8 cellular contexts compared by ENCODE assay signal in genomic region chr16:22297871-22298733, GRCh38. TPM values are rescaled to one million over a fixed set of nuclear protein-coding genes. Genes with fewer than 3 reads are reported as not detected.
DNase-seq lines count a peak whose midpoint lies in the region; ATAC-seq and TF ChIP-seq lines count a peak whose summit lies in the region.

No MANE protein-coding gene starts in this region.

- peaks cover 34% of the 10 kb centered on the region for H3K4me1 Mint-ChIP-seq in T-helper 1 cell treated with Interleukin-12 subunit alpha and Interleukin-12 subunit beta and Interleukin-4 antibody, amounts not matched to agents 30 μg/mL and 1 μg/mL, for 36 hours (ENCODE audit: low read depth)

- peak overlapping the region; percentile 63 for H3K4me3 ChIP-seq in rectal smooth muscle tissue (ENCODE audit: low read length)
- H3K4me3 ChIP-seq in uterus, result peak overlapping the region; percentile 78 to 90

- H3K9me3 Mint-ChIP-seq in T-helper 1 cell treated with Interleukin-12 subunit alpha and Interleukin-12 subunit beta and Interleukin-4 antibody, amounts not matched to agents 30 μg/mL and 1 μg/mL, for 36 hours, result no peaks in the 10 kb centered on the region

- peaks cover 7% of the 10 kb centered on the region for H3K36me3 ChIP-seq in rectal smooth muscle tissue (ENCODE audit: control insufficient read depth, insufficient read depth, low read length)
- H3K36me3 ChIP-seq in uterus, result no peaks in the 10 kb centered on the region

- H3K9ac ChIP-seq in rectal smooth muscle tissue (ENCODE audit: low read length), result peak overlapping the region; percentile 80

- H3K27me3 Mint-ChIP-seq in T-helper 1 cell treated with Interleukin-12 subunit alpha and Interleukin-12 subunit beta and Interleukin-4 antibody, amounts not matched to agents 30 μg/mL and 1 μg/mL, for 36 hours (ENCODE audit: low read depth), result no peaks in the 10 kb centered on the region

- H3K4me1 ChIP-seq in rectal smooth muscle tissue (ENCODE audit: control insufficient read depth, insufficient read depth, low read length) (peaks cover 11% of the 10 kb centered on the region), uterus (no peaks in the 10 kb centered on the region)

- TF ChIP-seq POLR2A in uterus (IDR thresholded peaks at IDR 0.05), result no peak

- H3K27me3 ChIP-seq in rectal smooth muscle tissue (ENCODE audit: control insufficient read depth, insufficient read depth, low read length) (no peaks in the 10 kb centered on the region), uterus (no peaks in the 10 kb centered on the region)

- H3K27ac ChIP-seq in rectal smooth muscle tissue (ENCODE audit: low read depth, low read length) (peak overlapping the region; percentile 92), uterus (peak overlapping the region; percentile 90 to 93)

- intact Hi-C loops in uterus (cut with DNase I; ENCODE audit: low total_unique reads), result loop anchor here (2.0 kb wide), 1 partner anchor 103 kb away; no protein-coding TSS in a partner anchor

- peak in 1 of 4 experiments; percentile 6 for TF ChIP-seq CTCF in uterus (IDR thresholded peaks at IDR 0.05)

- peak; percentile 32 for ATAC-seq in HG02798 (IDR thresholded peaks at IDR 0.05; ENCODE audit: poor library complexity, unreplicated experiment)

- H3K36me3 Mint-ChIP-seq in T-helper 1 cell treated with Interleukin-12 subunit alpha and Interleukin-12 subunit beta and Interleukin-4 antibody, amounts not matched to agents 30 μg/mL and 1 μg/mL, for 36 hours (ENCODE audit: low read depth), result peaks cover 16% of the 10 kb centered on the region

- peak overlapping the region; percentile 97 for H3K27ac Mint-ChIP-seq in T-helper 1 cell treated with Interleukin-12 subunit alpha and Interleukin-12 subunit beta and Interleukin-4 antibody, amounts not matched to agents 30 μg/mL and 1 μg/mL, for 36 hours

- H3K9me3 ChIP-seq in uterus, result no peaks in the 10 kb centered on the region

- DNase-seq in GM04503 (ENCODE audit: low read depth) (peak; percentile 86), NCI-H146 (lab: John Stamatoyannopoulos, UW) (peak; percentile 97), anterior cingulate cortex (lab: John Stamatoyannopoulos, UW) (peak in 52 of 58 donors; percentile 2 to 84 (median 41)), hepatic stellate cell (ENCODE audit: low spot score) (peak; percentile 90), uterus (peak; percentile 58 to 71)

- H3K4me3 Mint-ChIP-seq in T-helper 1 cell treated with Interleukin-12 subunit alpha and Interleukin-12 subunit beta and Interleukin-4 antibody, amounts not matched to agents 30 μg/mL and 1 μg/mL, for 36 hours, result peak overlapping the region; percentile 92

RNA-seq across cellular contexts. Expression of gene POLR3E, which starts 0.9 kb away (rescaled TPM):
- total RNA-seq in uterus, result 100 to 1,000 TPM in 1 of 4 donors, 10 to 100 TPM in 3; 45.1 to 179 (median 64.5) TPM

Comparison
In these comparisons a context has a peak if more than half of its experiments do, and no peak if none do; other contexts are left out.
1. Peak in every context shown above with its lines: DNase-seq, ATAC-seq, H3K4me3 ChIP-seq and H3K27ac ChIP-seq.
2. DNase-seq: peak in every context shown above with its lines; median percentile 97 in NCI-H146; 90 in hepatic stellate cell; 86 in GM04503; 64 in uterus; 41 in anterior cingulate cortex.